In the genomic region with DNA sequence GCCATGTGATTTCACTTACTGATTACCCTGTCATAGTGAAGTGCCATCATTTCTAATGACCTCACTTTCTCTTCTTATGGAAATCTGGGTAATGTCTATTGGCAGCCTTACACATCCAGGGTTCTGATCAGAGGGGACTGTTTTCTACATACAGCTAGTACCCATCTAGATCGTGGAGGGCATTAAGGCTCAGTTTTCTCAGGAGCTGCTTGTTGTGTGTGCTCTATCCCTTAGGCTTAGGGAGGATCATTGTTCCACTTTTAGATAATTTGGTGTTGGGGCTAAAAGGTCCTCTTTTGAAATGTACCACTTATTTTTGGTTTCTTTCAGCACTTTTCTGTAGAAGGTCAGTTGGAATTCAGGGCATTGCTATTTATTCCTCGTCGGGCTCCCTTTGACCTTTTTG, we compare ENCODE assay signal across 19 cellular contexts. TPM values are rescaled to one million over a fixed set of nuclear protein-coding genes. Genes with fewer than 3 reads are reported as not detected.
A peak's percentile ranks its signal among the peaks of the same experiment; 100 is the strongest.
DNase-seq lines count a peak whose midpoint lies in the region; ATAC-seq, FAIRE-seq and TF ChIP-seq lines count a peak whose summit lies in the region.
"Had no signal": no experiment of that assay in that cellular context is flagged by ENCODE, and none has a peak within 500 bp of the region (broad histone marks: within the 10 kb centered on the region; RNA-seq: fewer than 3 reads in every experiment).

No MANE protein-coding gene starts in this region.

- no peak for DNase-seq in activated naive CD4-positive, alpha-beta T cell treated with anti-CD3 and anti-CD28 coated beads, Interleukin-2, amount 50 U/mL, for 72 hours (ENCODE audit: low spot score in 2 of 2)
- no peak for DNase-seq in activated naive CD4-positive, alpha-beta T cell treated with anti-CD3 and anti-CD28 coated beads, Interleukin-2, amount 50 U/mL, for 16 hours
- peak; percentile 45 for DNase-seq in NAMALWA (ENCODE audit: low spot score)
- no peak for DNase-seq in breast epithelium (ENCODE audit: low spot score in 2 of 2)
- DNase-seq in small intestine: no peak
- DNase-seq in NCI-H748 (lab: John Stamatoyannopoulos, UW; ENCODE audit: unreplicated experiment): no peak
- DNase-seq: amygdala; C1 segment of cervical spinal cord; foreskin keratinocyte; HCEC 1CT; immature natural killer cell; NCI-H1105; NCI-H2227 treated with DMSO at 0.1 percent for 48 hours; stimulated activated CD4-positive, alpha-beta T cell treated with anti-CD3 and anti-CD28 coated beads, Interleukin-1b, Interleukin-23, amount 100 ng/mL, for 48 hours had no signal

- H3K36me3 ChIP-seq in breast epithelium: peaks cover 4% of the 10 kb centered on the region
- H3K36me3 ChIP-seq in small intestine (ENCODE audit: control insufficient read depth in 2 of 2, insufficient read depth in 2 of 2, low read length in 2 of 2): peaks cover 19 to 25% of the 10 kb centered on the region in 2 donors

- no peak for TF ChIP-seq CTCF in breast epithelium (IDR thresholded peaks at IDR 0.05)

- H3K4me3 Mint-ChIP-seq in stimulated activated memory B cell treated with anti-CD40 and anti-IgM and Interleukin-4, amounts not matched to agents 10 μg/mL and 1 μg/mL and 100 μg/mL, for 72 hours: peak overlapping the region; percentile 96
- H3K4me3 Mint-ChIP-seq: immature natural killer cell had no signal

- no peaks in the 10 kb centered on the region for H3K9me3 Mint-ChIP-seq in activated naive CD4-positive, alpha-beta T cell treated with anti-CD3 and anti-CD28 coated beads, Interleukin-2, amount 50 U/mL, for 72 hours
- H3K9me3 Mint-ChIP-seq in stimulated activated memory B cell treated with anti-CD40 and anti-IgM and Interleukin-4, amounts not matched to agents 10 μg/mL and 1 μg/mL and 100 μg/mL, for 72 hours: no peaks in the 10 kb centered on the region
- H3K9me3 Mint-ChIP-seq: immature natural killer cell had no signal

- H3K27me3 Mint-ChIP-seq in stimulated activated memory B cell treated with anti-CD40 and anti-IgM and Interleukin-4, amounts not matched to agents 10 μg/mL and 1 μg/mL and 100 μg/mL, for 72 hours: no peaks in the 10 kb centered on the region

- H3K36me3 Mint-ChIP-seq in activated naive CD4-positive, alpha-beta T cell treated with anti-CD3 and anti-CD28 coated beads, Interleukin-2, amount 50 U/mL, for 72 hours: peaks cover 65 to 84% of the 10 kb centered on the region in 2 donors
- H3K36me3 Mint-ChIP-seq in stimulated activated memory B cell treated with anti-CD40 and anti-IgM and Interleukin-4, amounts not matched to agents 10 μg/mL and 1 μg/mL and 100 μg/mL, for 72 hours: peaks cover 85% of the 10 kb centered on the region

- H3K4me1 Mint-ChIP-seq in stimulated activated memory B cell treated with anti-CD40 and anti-IgM and Interleukin-4, amounts not matched to agents 10 μg/mL and 1 μg/mL and 100 μg/mL, for 72 hours: peaks cover 72% of the 10 kb centered on the region

- intact Hi-C loops in breast epithelium (cut with DNase I; ENCODE audit: low total_unique reads): no loop called here

- H3K27me3 ChIP-seq in breast epithelium (no peaks in the 10 kb centered on the region), small intestine (ENCODE audit: control insufficient read depth in 2 of 2, insufficient read depth in 2 of 2, low read length in 2 of 2) (no peaks in the 10 kb centered on the region)
- H3K27me3 ChIP-seq: foreskin keratinocyte had no signal

- 67 to 71% (median 69%) methylated on average over 3 of the region's 3 CpGs for WGBS in small intestine, 3 donors

- peaks cover 0 to 14% of the 10 kb centered on the region in 2 donors for H3K4me1 ChIP-seq in breast epithelium
- peaks cover 0 to 5% of the 10 kb centered on the region in 2 donors for H3K4me1 ChIP-seq in small intestine (ENCODE audit: control insufficient read depth in 2 of 2, insufficient read depth in 1 of 2, low read depth in 1 of 2, low read length in 1 of 2)

- FAIRE-seq in small intestine (lab: Jason Lieb, UNC): no peak
- FAIRE-seq: G401.6 had no signal

- peak overlapping the region; percentile 100 for H3K27ac Mint-ChIP-seq in activated naive CD4-positive, alpha-beta T cell treated with anti-CD3 and anti-CD28 coated beads, Interleukin-2, amount 50 U/mL, for 72 hours
- peak overlapping the region; percentile 97 for H3K27ac Mint-ChIP-seq in stimulated activated memory B cell treated with anti-CD40 and anti-IgM and Interleukin-4, amounts not matched to agents 10 μg/mL and 1 μg/mL and 100 μg/mL, for 72 hours

- TF ChIP-seq POLR2A in breast epithelium (IDR thresholded peaks at IDR 0.05): no peak

- no peak for ATAC-seq in activated naive CD4-positive, alpha-beta T cell treated with anti-CD3 and anti-CD28 coated beads, Interleukin-2, amount 50 U/mL, for 72 hours
- no peak for ATAC-seq in stimulated activated memory B cell treated with anti-CD40 and anti-IgM and Interleukin-4, amounts not matched to agents 10 μg/mL and 1 μg/mL and 100 μg/mL, for 72 hours
- ATAC-seq in HG02884 (IDR thresholded peaks at IDR 0.05; ENCODE audit: unreplicated experiment): no peak
- ATAC-seq: foreskin keratinocyte had no signal

- H3K9me3 ChIP-seq in breast epithelium (no peaks in the 10 kb centered on the region), small intestine (ENCODE audit: control insufficient read depth, low read depth) (no peaks in the 10 kb centered on the region)
- H3K9me3 ChIP-seq: prostate gland had no signal

- peak overlapping the region; percentile 8 to 36 for H3K27ac ChIP-seq in breast epithelium
- no peak overlapping the region for H3K27ac ChIP-seq in small intestine (ENCODE audit: low read depth in 1 of 2, low read length in 1 of 2)
- H3K27ac ChIP-seq: foreskin keratinocyte, prostate gland had no signal

- H3K4me3 ChIP-seq in breast epithelium (no peak overlapping the region), small intestine (ENCODE audit: low read depth in 1 of 2, low read length in 2 of 2) (no peak overlapping the region)
- H3K4me3 ChIP-seq: prostate gland had no signal

RNA-seq across cellular contexts. Expression of gene HSP90AB1, which starts 3.8 kb away (rescaled TPM):
- 1,000 to 10,000 TPM; 1,343 to 1,701 TPM for total RNA-seq in activated naive CD4-positive, alpha-beta T cell treated with anti-CD3 and anti-CD28 coated beads, Interleukin-2, amount 50 U/mL, for 72 hours
- total RNA-seq in breast epithelium: 100 to 1,000 TPM; 643 to 810 (median 662) TPM
- 100 to 1,000 TPM; 100 to 530 (median 171) TPM for polyA plus RNA-seq in small intestine

RNA-seq across cellular contexts. Expression of gene SLC35B2, which starts 6.6 kb away (rescaled TPM):
- 10 to 100 TPM; 18.3 to 23.8 TPM for total RNA-seq in activated naive CD4-positive, alpha-beta T cell treated with anti-CD3 and anti-CD28 coated beads, Interleukin-2, amount 50 U/mL, for 72 hours
- total RNA-seq in breast epithelium: 10 to 100 TPM; 32.8 to 50.5 (median 38.1) TPM
- 10 to 100 TPM in 2 of 3 donors, 1 to 10 TPM in 1; 6.5 to 33.2 (median 11.3) TPM for polyA plus RNA-seq in small intestine

RNA-seq across cellular contexts. Expression of gene NFKBIE, which starts 14.6 kb away (rescaled TPM):
- total RNA-seq in activated naive CD4-positive, alpha-beta T cell treated with anti-CD3 and anti-CD28 coated beads, Interleukin-2, amount 50 U/mL, for 72 hours: 10 to 100 TPM; 17.7 to 19.9 TPM
- 10 to 100 TPM in 2 of 3 donors, 1 to 10 TPM in 1; 4.0 to 25.9 (median 14.4) TPM for total RNA-seq in breast epithelium
- polyA plus RNA-seq in small intestine: 10 to 100 TPM in 1 of 3 donors, 1 to 10 TPM in 2; 7.6 to 13.5 (median 8.3) TPM

RNA-seq across cellular contexts. Expression of gene TMEM151B, which starts 19.5 kb away (rescaled TPM):
- under 1 TPM in 1 of 2 donors, not detected in 1; 0.20 TPM for total RNA-seq in activated naive CD4-positive, alpha-beta T cell treated with anti-CD3 and anti-CD28 coated beads, Interleukin-2, amount 50 U/mL, for 72 hours
- under 1 TPM in 1 of 3 donors, not detected in 2; 0.15 TPM for total RNA-seq in breast epithelium
- polyA plus RNA-seq in small intestine: 1 to 10 TPM in 1 of 3 donors, not detected in 2; 3.1 TPM
- total RNA-seq: mononuclear cell had no signal
- polyA plus RNA-seq: foreskin keratinocyte, immature natural killer cell had no signal

RNA-seq across cellular contexts. Expression of gene SLC29A1, which starts 27.3 kb away (rescaled TPM):
- 10 to 100 TPM; 37.1 to 56.5 TPM for total RNA-seq in activated naive CD4-positive, alpha-beta T cell treated with anti-CD3 and anti-CD28 coated beads, Interleukin-2, amount 50 U/mL, for 72 hours
- total RNA-seq in breast epithelium: 100 to 1,000 TPM; 106 to 140 (median 110) TPM
- 10 to 100 TPM in 1 of 3 donors, 1 to 10 TPM in 2; 2.4 to 23.8 (median 3.4) TPM for polyA plus RNA-seq in small intestine

Comparison
In these comparisons a context has a peak if more than half of its experiments do, and no peak if none do; other contexts are left out.
1. H3K27ac ChIP-seq: peak in breast epithelium (2 of 2); none in small intestine (0 of 2).